27 cellular contexts compared by ENCODE assay signal in genomic region chr11:31808268-31808667, GRCh38. TPM values are rescaled to one million over a fixed set of nuclear protein-coding genes. Genes with fewer than 3 reads are reported as not detected.
DNase-seq lines count a peak whose midpoint lies in the region; ATAC-seq and TF ChIP-seq lines count a peak whose summit lies in the region.
"Had no signal": no experiment of that assay in that cellular context is flagged by ENCODE, and none has a peak within 500 bp of the region (broad histone marks: within the 10 kb centered on the region; RNA-seq: fewer than 3 reads in every experiment).

No MANE protein-coding gene starts in this region.

- no peaks in the 10 kb centered on the region for H3K36me3 Mint-ChIP-seq in endodermal cell (ENCODE audit: low read depth)
- H3K36me3 Mint-ChIP-seq: CD8-positive, alpha-beta T cell; mesothelial cell of epicardium had no signal

- POLR2A ChIA-PET in HEK293 (lab: Yijun Ruan, JAX), result interaction anchor here (1.1 kb wide), 1 partner anchor 8 kb away, joined by 4 read pairs; no protein-coding TSS in a partner anchor

- H3K27ac Mint-ChIP-seq in endodermal cell, result no peak overlapping the region
- H3K27ac Mint-ChIP-seq: activated CD8-positive, alpha-beta T cell treated with anti-CD3 and anti-CD28 coated beads, Interleukin-2, amount 10 ng/mL, durations not matched to agents 7 days and 5 days; CD8-positive, alpha-beta T cell; mesothelial cell of epicardium; nephron; T-helper 1 cell treated with Interleukin-12 subunit alpha and Interleukin-12 subunit beta and Interleukin-4 antibody, amounts not matched to agents 30 μg/mL and 1 μg/mL, for 36 hours had no signal

- peaks cover 96% of the 10 kb centered on the region for H3K27me3 Mint-ChIP-seq in endodermal cell (ENCODE audit: insufficient read depth)

- H3K27ac ChIP-seq in HEK293 (ENCODE audit: extremely low read depth, low read depth, low read length), result peak overlapping the region; percentile 93; the same call in 1 of the 2 replicates
- H3K27ac ChIP-seq in SK-N-MC, result no peak overlapping the region
- H3K27ac ChIP-seq in endodermal cell (ENCODE audit: low read depth, low read length), result no peak overlapping the region
- H3K27ac ChIP-seq in osteoblast (ENCODE audit: low read depth, low read length), result no peak overlapping the region
- H3K27ac ChIP-seq: prostate gland, tibial nerve had no signal

- H3K4me2 ChIP-seq in osteoblast (ENCODE audit: insufficient read depth, low read length), result no peak overlapping the region

- CTCF ChIA-PET in HEK293 (lab: Yijun Ruan, JAX), result interaction anchor here (0.7 to 3.2 kb wide), 6 partner anchors 62 to 514 kb away, joined by 3 to 13 read pairs (median 4); no protein-coding TSS in a partner anchor

- no peak for DNase-seq in SK-N-MC (ENCODE audit: low read depth, low spot score)
- DNase-seq in endodermal cell, result no peak
- peak; percentile 55 for DNase-seq in osteoblast (ENCODE audit: insufficient read length, low spot score, missing footprints)
- DNase-seq in stimulated activated naive CD4-positive, alpha-beta T cell (lab: John Stamatoyannopoulos, UW), result no peak
- DNase-seq in left colon, result no peak
- no peak for DNase-seq in activated CD4-positive, CD25-positive, alpha-beta regulatory T cell treated with anti-CD3 and anti-CD28 coated beads, Interleukin-2, amount 50 U/mL, for 72 hours
- DNase-seq: activated CD8-positive, alpha-beta T cell treated with anti-CD3 and anti-CD28 coated beads, Interleukin-2, amount 10 ng/mL, durations not matched to agents 7 days and 5 days; activated T-cell treated with anti-CD3 and anti-CD28 coated beads, Interleukin-2, amount 50 U/mL, for 1 hour; CD8-positive, alpha-beta T cell; left cardiac atrium; MM.1S; NCI-H2227 treated with DMSO at 0.1 percent for 48 hours; SHP77 treated with DMSO at 0.1 percent for 48 hours; stimulated activated CD4-positive, alpha-beta T cell treated with anti-CD3 and anti-CD28 coated beads, Interleukin-1b, Interleukin-23, amount 100 ng/mL, for 48 hours; stimulated activated naive B cell treated with anti-CD40 and anti-IgM and Interleukin-4, amounts not matched to agents 10 μg/mL and 1 μg/mL and 100 μg/mL, for 72 hours had no signal

- H3K9ac ChIP-seq in SK-N-MC (ENCODE audit: insufficient read length), result peak overlapping the region; percentile 89
- no peak overlapping the region for H3K9ac ChIP-seq in endodermal cell (ENCODE audit: extremely low read depth, low read length, poor library complexity, severe bottlenecking)

- H3K9me3 Mint-ChIP-seq in endodermal cell, result no peaks in the 10 kb centered on the region
- H3K9me3 Mint-ChIP-seq: CD8-positive, alpha-beta T cell; central memory CD8-positive, alpha-beta T cell; mesothelial cell of epicardium had no signal

- H3K79me2 ChIP-seq in osteoblast (ENCODE audit: insufficient read depth, low read length), result no peaks in the 10 kb centered on the region

- TF ChIP-seq CTCF in HEK293 (tag by site-specific recombination; IDR thresholded peaks at IDR 0.05) (no peak), endodermal cell (conservative IDR thresholded peaks at IDR 0.05) (no peak), osteoblast (IDR thresholded peaks at IDR 0.05; ENCODE audit: extremely low read depth, low read depth, low read length) (no peak)

- H3K9me3 ChIP-seq in HEK293 (ENCODE audit: control insufficient read depth, insufficient read depth, low read depth, low read length) (no peaks in the 10 kb centered on the region), SK-N-MC (ENCODE audit: low read depth, low read length) (no peaks in the 10 kb centered on the region), endodermal cell (ENCODE audit: control insufficient read depth, low read length) (no peaks in the 10 kb centered on the region), osteoblast (ENCODE audit: low read depth, low read length) (no peaks in the 10 kb centered on the region)
- H3K9me3 ChIP-seq: HAP-1, prostate gland, tibial nerve had no signal

- peaks cover 60% of the 10 kb centered on the region for H3K4me1 Mint-ChIP-seq in endodermal cell

- no peak overlapping the region for H2AFZ ChIP-seq in osteoblast (ENCODE audit: low read length)

- H3K27me3 ChIP-seq in endodermal cell (ENCODE audit: control insufficient read depth, insufficient read depth, low read length, poor library complexity, severe bottlenecking) (peaks cover 88% of the 10 kb centered on the region), osteoblast (ENCODE audit: insufficient read depth, low read length) (peaks cover 99% of the 10 kb centered on the region)

- ATAC-seq in HG03039 (IDR thresholded peaks at IDR 0.05; ENCODE audit: unreplicated experiment) (no peak), left colon (no peak)
- ATAC-seq: activated CD8-positive, alpha-beta T cell treated with anti-CD3 and anti-CD28 coated beads, Interleukin-2, amount 10 ng/mL, durations not matched to agents 7 days and 5 days; CD8-positive, alpha-beta T cell; esophagus mucosa; HepG2; left cardiac atrium; stimulated activated naive B cell treated with anti-CD40 and anti-IgM and Interleukin-4, amounts not matched to agents 10 μg/mL and 1 μg/mL and 100 μg/mL, for 72 hours had no signal

- H3K4me3 ChIP-seq in HEK293 (ENCODE audit: low read depth, low read length) (peak overlapping the region; percentile 84), SK-N-MC (peak overlapping the region; percentile 85), endodermal cell (ENCODE audit: low read length) (peak overlapping the region; percentile 85), osteoblast (ENCODE audit: insufficient read depth, low read length) (no peak overlapping the region)
- H3K4me3 ChIP-seq: prostate gland, tibial nerve had no signal

- H3K4me1 ChIP-seq in HEK293 (ENCODE audit: control insufficient read depth, insufficient read depth, low read length) (no peaks in the 10 kb centered on the region), endodermal cell (ENCODE audit: control insufficient read depth, insufficient read depth, low read length) (peaks cover 14% of the 10 kb centered on the region), osteoblast (ENCODE audit: insufficient read depth, low read length) (peaks cover 5% of the 10 kb centered on the region)

- H3K36me3 ChIP-seq in HEK293 (ENCODE audit: control insufficient read depth in 2 of 2, insufficient read depth in 1 of 2, low read length in 2 of 2), result peaks cover 0 to 39% of the 10 kb centered on the region in 2 experiments; a peak in 1 of 3 replicates
- peaks cover 7% of the 10 kb centered on the region; the same call in 1 of the 2 replicates for H3K36me3 ChIP-seq in SK-N-MC (ENCODE audit: insufficient read depth, low read length)
- H3K36me3 ChIP-seq in endodermal cell (ENCODE audit: control insufficient read depth, insufficient read depth, low read length), result peaks cover 13% of the 10 kb centered on the region
- H3K36me3 ChIP-seq in osteoblast (ENCODE audit: insufficient read depth, low read length), result no peaks in the 10 kb centered on the region
- H3K36me3 ChIP-seq: HAP-1, prostate gland, tibial nerve had no signal

- intact Hi-C loops in left colon (cut with DNase I, micrococcal nuclease), result no loop called here

- 10% methylated on average over 2 to 3 of the region's 3 CpGs for WGBS in endodermal cell (ENCODE audit: insufficient coverage in 1 of 2, insufficient read length in 1 of 2), 2 experiments

- peaks cover 5% of the 10 kb centered on the region for H4K20me1 ChIP-seq in osteoblast (ENCODE audit: insufficient read depth, low read length)

- H3K4me3 Mint-ChIP-seq in endodermal cell, result peak overlapping the region; percentile 60
- H3K4me3 Mint-ChIP-seq: activated CD8-positive, alpha-beta T cell treated with anti-CD3 and anti-CD28 coated beads, Interleukin-2, amount 10 ng/mL, durations not matched to agents 7 days and 5 days; central memory CD8-positive, alpha-beta T cell; mesothelial cell of epicardium; stimulated activated naive B cell treated with anti-CD40 and anti-IgM and Interleukin-4, amounts not matched to agents 10 μg/mL and 1 μg/mL and 100 μg/mL, for 72 hours; T-helper 1 cell treated with Interleukin-12 subunit alpha and Interleukin-12 subunit beta and Interleukin-4 antibody, amounts not matched to agents 30 μg/mL and 1 μg/mL, for 36 hours had no signal

TF ChIP-seq in HEK293, 187 proteins besides CTCF, POLR2A, EP300 and RAD21:
- TF ChIP-seq PRDM1 (tag by site-specific recombination; IDR thresholded peaks at IDR 0.05), result no peak
- no peak for TF ChIP-seq ZNF423 (tag by site-specific recombination; IDR thresholded peaks at IDR 0.05)
- TF ChIP-seq ZNF10 (tag by site-specific recombination; IDR thresholded peaks at IDR 0.05), result no peak
- no peak for TF ChIP-seq KLF1 (tag by site-specific recombination; IDR thresholded peaks at IDR 0.05)
- no peak for TF ChIP-seq ZSCAN23 (tag by site-specific recombination; IDR thresholded peaks at IDR 0.05)
- TF ChIP-seq GLIS2 (tag by site-specific recombination; IDR thresholded peaks at IDR 0.05), result no peak
- TF ChIP-seq ZNF560 (tag by site-specific recombination; IDR thresholded peaks at IDR 0.05; ENCODE audit: borderline replicate concordance), result no peak
- no peak for TF ChIP-seq ZXDB (tag by site-specific recombination; IDR thresholded peaks at IDR 0.05)
- no peak for TF ChIP-seq ZNF133 (tag by site-specific recombination; IDR thresholded peaks at IDR 0.05)
- no peak for TF ChIP-seq ZNF843 (tag by site-specific recombination; IDR thresholded peaks at IDR 0.05)
- no peak for TF ChIP-seq ZNF785 (tag by site-specific recombination; IDR thresholded peaks at IDR 0.05)
- TF ChIP-seq ZNF114 (tag by site-specific recombination; IDR thresholded peaks at IDR 0.05), result no peak
- TF ChIP-seq ZNF354C (tag by site-specific recombination; IDR thresholded peaks at IDR 0.05; ENCODE audit: borderline replicate concordance, low read depth), result no peak
- TF ChIP-seq ZNF214 (tag by site-specific recombination; IDR thresholded peaks at IDR 0.05; ENCODE audit: borderline replicate concordance), result no peak
- no peak for TF ChIP-seq ZNF488 (tag by site-specific recombination; IDR thresholded peaks at IDR 0.05)
- TF ChIP-seq ZNF16 (tag by site-specific recombination; IDR thresholded peaks at IDR 0.05; ENCODE audit: low read depth), result no peak
- no peak for TF ChIP-seq ZNF654 (tag by site-specific recombination; IDR thresholded peaks at IDR 0.05; ENCODE audit: low read depth)

RNA-seq across cellular contexts. Expression of gene PAX6, which starts 2.9 kb away (rescaled TPM):
- total RNA-seq in endodermal cell (1 to 10 TPM; 5.4 to 6.8 TPM), osteoblast (under 0.01 and 0.36 TPM in 2 replicates), left colon (1 to 10 TPM; 1.5 to 1.8 TPM)
- polyA plus RNA-seq in endodermal cell (2013, experiment 1 of 2), result 37.3 TPM
- 27.0 TPM for polyA plus RNA-seq in endodermal cell (2013, experiment 2 of 2)
- total RNA-seq: activated CD8-positive, alpha-beta T cell treated with anti-CD3 and anti-CD28 coated beads, Interleukin-2, amount 10 ng/mL, durations not matched to agents 7 days and 5 days; CD8-positive, alpha-beta T cell; esophagus mucosa; left cardiac atrium; mesothelial cell of epicardium; skeletal muscle tissue; tibial nerve had no signal
